22 cellular contexts compared by ENCODE assay signal in genomic region chr2:210363876-210364275, GRCh38. TPM values are rescaled to one million over a fixed set of nuclear protein-coding genes. Genes with fewer than 3 reads are reported as not detected.
A peak's percentile ranks its signal among the peaks of the same experiment; 100 is the strongest.
DNase-seq lines count a peak whose midpoint lies in the region; ATAC-seq and TF ChIP-seq lines count a peak whose summit lies in the region.
"Had no signal": no experiment of that assay in that cellular context is flagged by ENCODE, and none has a peak within 500 bp of the region (broad histone marks: within the 10 kb centered on the region; RNA-seq: fewer than 3 reads in every experiment).

No MANE protein-coding gene starts in this region.

- peak; percentile 46 for DNase-seq in mammary epithelial cell
- DNase-seq in breast epithelium (ENCODE audit: low spot score in 2 of 2) = no peak
- peak in 1 of 2 donors; percentile 50 for DNase-seq in foreskin keratinocyte
- peak; percentile 11 for DNase-seq in mesendoderm
- no peak for DNase-seq in NCI-H2196 treated with DMSO at 0.1 percent for 48 hours (lab: John Stamatoyannopoulos, UW; ENCODE audit: unreplicated experiment)
- no peak for DNase-seq in RPMI8226
- no peak for DNase-seq in foreskin fibroblast
- DNase-seq: BE2C; H7; NCI-H1105; NCI-H1930; NCI-H2107; NCI-H446; NCI-H774; NK-92 treated with Interleukin-12 subunit alpha and Interleukin-12 subunit beta, amount 100 ng/mL, for 24 hours had no signal

- ATAC-seq in foreskin keratinocyte = peak; percentile 17
- ATAC-seq: PC-3, Right ventricle myocardium inferior had no signal

- no peak overlapping the region for H2AFZ ChIP-seq in mammary epithelial cell (ENCODE audit: low read depth, low read length)

- peak overlapping the region; percentile 87 for H4K5ac ChIP-seq in mesendoderm (ENCODE audit: low read length)

- intact Hi-C loops in mammary epithelial cell (cut with micrococcal nuclease) = loop anchor here (1.0 kb wide), 1 partner anchor 35 kb away; no protein-coding TSS in a partner anchor
- intact Hi-C loops in breast epithelium (cut with DNase I; ENCODE audit: low total_unique reads) = no loop called here

- H3K9ac ChIP-seq in mammary epithelial cell (ENCODE audit: insufficient read depth, low read length) = no peak overlapping the region
- H3K9ac ChIP-seq in mesendoderm (ENCODE audit: low read length) = peak overlapping the region; percentile 14

- H3K4me3 ChIP-seq in mammary epithelial cell (replicated peaks in 1 of 3; ENCODE audit: insufficient read depth in 1 of 3, low read depth in 2 of 3, low read length in 3 of 3) = no peak overlapping the region
- H3K4me3 ChIP-seq in breast epithelium = no peak overlapping the region
- H3K4me3 ChIP-seq in mesendoderm (ENCODE audit: low read length) = no peak overlapping the region
- H3K4me3 ChIP-seq in foreskin fibroblast (ENCODE audit: low read depth in 1 of 2, low read length in 2 of 2) = no peak overlapping the region
- H3K4me3 ChIP-seq: SJCRH30 had no signal

- no peaks in the 10 kb centered on the region for H3K36me3 ChIP-seq in mammary epithelial cell (ENCODE audit: insufficient read depth, low read length)
- H3K36me3 ChIP-seq in breast epithelium = no peaks in the 10 kb centered on the region
- H3K36me3 ChIP-seq in mesendoderm (ENCODE audit: control insufficient read depth, insufficient read depth, low read length) = no peaks in the 10 kb centered on the region
- H3K36me3 ChIP-seq: BE2C, SJCRH30 had no signal

- H2AK5ac ChIP-seq in mesendoderm (ENCODE audit: low read length) = peak overlapping the region; percentile 99

- no peaks in the 10 kb centered on the region for H4K20me1 ChIP-seq in mammary epithelial cell (ENCODE audit: insufficient read depth, low read length)

- peak overlapping the region; percentile 62 for H2BK120ac ChIP-seq in mesendoderm (ENCODE audit: low read depth, low read length)

- peak overlapping the region; percentile 40 for H2BK5ac ChIP-seq in mesendoderm (ENCODE audit: low read length)

- CTCF ChIA-PET in mammary epithelial cell (lab: Charles Lee; ENCODE audit: low non-redundant PET) = interaction anchor here (0.6 kb wide), 2 partner anchors 36 to 1680 kb away, joined by 3 to 4 read pairs; no protein-coding TSS in a partner anchor

- no peak overlapping the region for H3K23ac ChIP-seq in mesendoderm (ENCODE audit: low read length)

- peak overlapping the region; percentile 15 for H3K18ac ChIP-seq in mesendoderm (ENCODE audit: low read length)

- H3K79me2 ChIP-seq in mammary epithelial cell (ENCODE audit: insufficient read depth, low read length) (no peaks in the 10 kb centered on the region), mesendoderm (ENCODE audit: control insufficient read depth, insufficient read depth, low read length) (no peaks in the 10 kb centered on the region)

- BruUV-seq in mammary epithelial cell (replicated peaks; lab: Mats Ljungman, UMichigan) = no TSS peak

- no peaks in the 10 kb centered on the region for H3K9me3 ChIP-seq in mammary epithelial cell (replicated peaks; ENCODE audit: insufficient read depth, low read length)
- no peaks in the 10 kb centered on the region for H3K9me3 ChIP-seq in breast epithelium
- H3K9me3 ChIP-seq: BE2C, SJCRH30 had no signal

- dilution Hi-C loops in mammary epithelial cell (cut with HindIII; ENCODE audit: low sequenced_read_pairs) = no loop called here

- TF ChIP-seq CTCF in mammary epithelial cell (conservative IDR thresholded peaks at IDR 0.05 in 1 of 2, IDR thresholded peaks at IDR 0.05 in 1 of 2; ENCODE audit: extremely low read depth in 1 of 2, insufficient read depth in 1 of 2, low read depth in 1 of 2, low read length in 2 of 2) (no peak), breast epithelium (IDR thresholded peaks at IDR 0.05) (no peak), foreskin keratinocyte (conservative IDR thresholded peaks at IDR 0.05) (no peak), foreskin fibroblast (IDR thresholded peaks at IDR 0.05; ENCODE audit: low read depth, low read length) (no peak)

- H3K4me1 ChIP-seq in mammary epithelial cell (ENCODE audit: insufficient read depth, low read length) (no peaks in the 10 kb centered on the region), breast epithelium (no peaks in the 10 kb centered on the region), foreskin keratinocyte (no peaks in the 10 kb centered on the region), mesendoderm (ENCODE audit: control insufficient read depth, low read depth, low read length) (peaks cover 7% of the 10 kb centered on the region)
- H3K4me1 ChIP-seq: BE2C had no signal

- H3K27me3 ChIP-seq in mammary epithelial cell (ENCODE audit: insufficient read depth, low read length) = no peaks in the 10 kb centered on the region
- no peaks in the 10 kb centered on the region for H3K27me3 ChIP-seq in breast epithelium
- no peaks in the 10 kb centered on the region for H3K27me3 ChIP-seq in foreskin keratinocyte
- no peaks in the 10 kb centered on the region for H3K27me3 ChIP-seq in mesendoderm (ENCODE audit: insufficient read depth, low read length, poor library complexity)
- H3K27me3 ChIP-seq: BE2C, SJCRH30 had no signal

- H3K56ac ChIP-seq in mesendoderm (ENCODE audit: low read length) = peak overlapping the region; percentile 83

- no peak overlapping the region for H2BK15ac ChIP-seq in mesendoderm (replicated peaks; ENCODE audit: low read depth)

- H3K4me2 ChIP-seq in mammary epithelial cell (ENCODE audit: insufficient read depth, low read depth, low read length) = no peak overlapping the region
- H3K4me2 ChIP-seq in mesendoderm (ENCODE audit: low read length) = no peak overlapping the region

- no peaks in the 10 kb centered on the region for H3K79me1 ChIP-seq in mesendoderm (ENCODE audit: low read length)

- in situ Hi-C loops in mammary epithelial cell (cut with MboI; ENCODE audit: low sequenced_read_pairs in 2 of 2) = no loop called here

- H3K27ac ChIP-seq in mammary epithelial cell (ENCODE audit: insufficient read depth, low read depth, low read length) (no peak overlapping the region), breast epithelium (no peak overlapping the region), foreskin keratinocyte (no peak overlapping the region), mesendoderm (ENCODE audit: low read depth, low read length) (peak overlapping the region; percentile 62)
- H3K27ac ChIP-seq: 22Rv1, HL-60, SJCRH30 had no signal

- no peak overlapping the region for H4K8ac ChIP-seq in mesendoderm (ENCODE audit: low read depth, low read length)

- no peak for TF ChIP-seq POLR2A in breast epithelium (IDR thresholded peaks at IDR 0.05)

- H3K4ac ChIP-seq in mesendoderm (ENCODE audit: low read depth, low read length) = peak overlapping the region; percentile 92

RNA-seq across cellular contexts. Expression of gene MYL1, which starts 48.9 kb away (rescaled TPM):
- total RNA-seq in mammary epithelial cell (not detected), breast epithelium (not detected), foreskin keratinocyte (not detected in 2 replicates)
- polyA plus RNA-seq in mammary epithelial cell (not detected), foreskin keratinocyte (not detected in 2 replicates)
- polyA minus RNA-seq in mammary epithelial cell = not detected
- not detected for polyA plus RNA-seq in mesendoderm (2013, experiment 1 of 2)
- not detected for polyA plus RNA-seq in mesendoderm (2013, experiment 2 of 2)
- total RNA-seq: H7, M059J, PC-3, Right ventricle myocardium inferior had no signal
- polyA plus RNA-seq: CD14-positive monocyte had no signal

Comparison
In these comparisons a context has a peak if more than half of its experiments do, and no peak if none do; other contexts are left out.
1. DNase-seq: peak in mammary epithelial cell (single experiment) and mesendoderm (single experiment); none in breast epithelium (0 of 2), NCI-H2196 treated with DMSO at 0.1 percent for 48 hours (single experiment), RPMI8226 (single experiment) and foreskin fibroblast (0 of 2).